In the genomic region with DNA sequence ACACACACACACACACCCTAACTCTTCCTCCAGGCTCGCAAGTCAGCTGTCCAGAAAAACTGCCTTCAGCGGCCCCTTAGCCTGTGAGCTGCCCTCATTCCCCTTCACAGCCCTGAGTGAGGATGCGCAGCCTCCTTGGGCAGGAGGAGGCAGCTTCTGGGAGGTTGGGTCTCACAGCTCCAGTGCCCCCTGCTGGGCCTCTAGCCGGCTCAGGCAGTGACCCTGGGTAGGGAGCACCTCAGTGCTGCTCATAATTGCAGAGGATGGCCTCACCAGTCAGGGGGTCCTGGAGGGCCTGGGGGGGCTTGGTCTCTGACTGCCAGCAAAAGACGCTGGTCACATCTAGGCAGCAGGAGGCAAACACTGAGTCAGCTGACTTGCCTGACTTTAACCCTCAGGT, we compare ENCODE assay signal across 9 cellular contexts. TPM values are rescaled to one million over a fixed set of nuclear protein-coding genes. Genes with fewer than 3 reads are reported as not detected.
DNase-seq lines count a peak whose midpoint lies in the region; ATAC-seq and TF ChIP-seq lines count a peak whose summit lies in the region.
"Had no signal": no experiment of that assay in that cellular context is flagged by ENCODE, and none has a peak within 500 bp of the region (broad histone marks: within the 10 kb centered on the region; RNA-seq: fewer than 3 reads in every experiment).

No MANE protein-coding gene starts in this region.

- no peak overlapping the region for H3K27ac ChIP-seq in SK-N-SH (ENCODE audit: low read depth in 2 of 2, low read length in 1 of 2)

- H3K27me3 Mint-ChIP-seq in activated CD4-positive, alpha-beta T cell treated with anti-CD3 and anti-CD28 coated beads, Interleukin-2, amount 10 ng/mL, durations not matched to agents 7 days and 5 days: peaks cover 36% of the 10 kb centered on the region
- H3K27me3 Mint-ChIP-seq in stimulated activated memory B cell treated with anti-CD40 and anti-IgM and Interleukin-4, amounts not matched to agents 10 μg/mL and 1 μg/mL and 100 μg/mL, for 72 hours: peaks cover 80% of the 10 kb centered on the region

- peak; percentile 48 for TF ChIP-seq CTCF in SK-N-SH (IDR thresholded peaks at IDR 0.05)

- DNase-seq in activated CD4-positive, alpha-beta T cell treated with anti-CD3 and anti-CD28 coated beads, Interleukin-2, amount 50 U/mL, for 48 hours: peak; percentile 37 to 45
- no peak for DNase-seq in activated CD4-positive, alpha-beta T cell treated with anti-CD3 and anti-CD28 coated beads, Interleukin-2, amount 10 ng/mL, durations not matched to agents 7 days and 5 days
- DNase-seq in SK-N-SH: peak; percentile 87
- no peak for DNase-seq in left ventricle myocardium superior
- DNase-seq in RKO (ENCODE audit: low spot score): no peak
- DNase-seq: NCI-H187 treated with DMSO at 0.1 percent for 48 hours had no signal

- no peaks in the 10 kb centered on the region for H3K79me2 ChIP-seq in SK-N-SH (ENCODE audit: insufficient read depth)

- H3K36me3 ChIP-seq in SK-N-SH (replicated peaks in 1 of 2; ENCODE audit: control insufficient read depth in 1 of 2, insufficient read depth in 2 of 2, low read length in 1 of 2): no peaks in the 10 kb centered on the region

- 50% methylated on average over 5 of the region's 5 CpGs for WGBS in SK-N-SH (ENCODE audit: low lambda C conversion rate)

- no peaks in the 10 kb centered on the region for H3K9me3 Mint-ChIP-seq in activated CD4-positive, alpha-beta T cell treated with anti-CD3 and anti-CD28 coated beads, Interleukin-2, amount 10 ng/mL, durations not matched to agents 7 days and 5 days
- H3K9me3 Mint-ChIP-seq in stimulated activated memory B cell treated with anti-CD40 and anti-IgM and Interleukin-4, amounts not matched to agents 10 μg/mL and 1 μg/mL and 100 μg/mL, for 72 hours: no peaks in the 10 kb centered on the region

- no peaks in the 10 kb centered on the region for H3F3A ChIP-seq in SK-N-SH (replicated peaks; ENCODE audit: insufficient read depth)

- peak overlapping the region; percentile 60; the same call in 1 of the 2 replicates for H2AFZ ChIP-seq in SK-N-SH (ENCODE audit: low read depth)

- H3K27ac Mint-ChIP-seq in activated CD4-positive, alpha-beta T cell treated with anti-CD3 and anti-CD28 coated beads, Interleukin-2, amount 10 ng/mL, durations not matched to agents 7 days and 5 days: no peak overlapping the region
- H3K27ac Mint-ChIP-seq in stimulated activated memory B cell treated with anti-CD40 and anti-IgM and Interleukin-4, amounts not matched to agents 10 μg/mL and 1 μg/mL and 100 μg/mL, for 72 hours: no peak overlapping the region

- TF ChIP-seq EP300 in SK-N-SH (IDR thresholded peaks at IDR 0.05; ENCODE audit: borderline replicate concordance in 1 of 2, low read depth in 1 of 2, low read length in 1 of 2): no peak

- intact Hi-C loops in left ventricle myocardium superior (cut with micrococcal nuclease): no loop called here

- no peaks in the 10 kb centered on the region for H3K9me2 ChIP-seq in SK-N-SH

- H3K4me3 Mint-ChIP-seq in activated CD4-positive, alpha-beta T cell treated with anti-CD3 and anti-CD28 coated beads, Interleukin-2, amount 10 ng/mL, durations not matched to agents 7 days and 5 days: no peak overlapping the region
- H3K4me3 Mint-ChIP-seq in stimulated activated memory B cell treated with anti-CD40 and anti-IgM and Interleukin-4, amounts not matched to agents 10 μg/mL and 1 μg/mL and 100 μg/mL, for 72 hours: no peak overlapping the region

- H3K4me2 ChIP-seq in SK-N-SH: peak overlapping the region; percentile 89

- no peaks in the 10 kb centered on the region for H3K4me1 Mint-ChIP-seq in activated CD4-positive, alpha-beta T cell treated with anti-CD3 and anti-CD28 coated beads, Interleukin-2, amount 10 ng/mL, durations not matched to agents 7 days and 5 days
- H3K4me1 Mint-ChIP-seq in stimulated activated memory B cell treated with anti-CD40 and anti-IgM and Interleukin-4, amounts not matched to agents 10 μg/mL and 1 μg/mL and 100 μg/mL, for 72 hours: no peaks in the 10 kb centered on the region

- no peaks in the 10 kb centered on the region for H3K36me3 Mint-ChIP-seq in activated CD4-positive, alpha-beta T cell treated with anti-CD3 and anti-CD28 coated beads, Interleukin-2, amount 10 ng/mL, durations not matched to agents 7 days and 5 days (ENCODE audit: low read depth)
- H3K36me3 Mint-ChIP-seq in stimulated activated memory B cell treated with anti-CD40 and anti-IgM and Interleukin-4, amounts not matched to agents 10 μg/mL and 1 μg/mL and 100 μg/mL, for 72 hours: no peaks in the 10 kb centered on the region

- ATAC-seq in left ventricle myocardium superior: peak; percentile 36
- ATAC-seq in stimulated activated memory B cell treated with anti-CD40 and anti-IgM and Interleukin-4, amounts not matched to agents 10 μg/mL and 1 μg/mL and 100 μg/mL, for 72 hours: peak; percentile 53
- no peak for ATAC-seq in HG03095 (IDR thresholded peaks at IDR 0.05; ENCODE audit: unreplicated experiment)
- ATAC-seq in HG03442 (IDR thresholded peaks at IDR 0.05; ENCODE audit: unreplicated experiment): no peak

- peaks cover 0 to 18% of the 10 kb centered on the region in 2 experiments; a peak in 2 of 4 replicates for H3K4me1 ChIP-seq in SK-N-SH (ENCODE audit: control insufficient read depth in 1 of 2, insufficient read depth in 2 of 2, low read depth in 1 of 2, low read length in 1 of 2)

- peaks cover 18% of the 10 kb centered on the region for H3K27me3 ChIP-seq in SK-N-SH (ENCODE audit: insufficient read depth)

- no peaks in the 10 kb centered on the region for H4K20me1 ChIP-seq in SK-N-SH (ENCODE audit: insufficient read depth)

- no peak overlapping the region for H3K9ac ChIP-seq in SK-N-SH

- peak overlapping the region; percentile 58 to 61; a peak in 3 of 4 replicates for H3K4me3 ChIP-seq in SK-N-SH (ENCODE audit: low read depth in 2 of 2, low read length in 1 of 2)

- TF ChIP-seq RAD21 in SK-N-SH (IDR thresholded peaks at IDR 0.05; ENCODE audit: low read length): peak; percentile 59

- POLR2A ChIA-PET in activated CD4-positive, alpha-beta T cell treated with anti-CD3 and anti-CD28 coated beads, Interleukin-2, amount 10 ng/mL, durations not matched to agents 7 days and 5 days (lab: Charles Lee): no interaction called here
- POLR2A ChIA-PET in SK-N-SH (lab: Yijun Ruan, JAX): interaction anchor here (0.8 kb wide), 1 partner anchor 152 kb away, joined by 3 read pairs; the partner anchor contains the start of gene ZNF138

- CTCF ChIA-PET in activated CD4-positive, alpha-beta T cell treated with anti-CD3 and anti-CD28 coated beads, Interleukin-2, amount 10 ng/mL, durations not matched to agents 7 days and 5 days (lab: Charles Lee): no interaction called here
- CTCF ChIA-PET in SK-N-SH (lab: Yijun Ruan, JAX): interaction anchor here (0.5 to 5.1 kb wide), 17 partner anchors 8 to 530 kb away, joined by 3 to 29 read pairs (median 4); partner anchors contain the start of genes ZNF138 and ZNF273

- no peaks in the 10 kb centered on the region for H3K9me3 ChIP-seq in SK-N-SH

TF ChIP-seq in SK-N-SH, 30 proteins besides CTCF, POLR2A, EP300 and RAD21:
- TF ChIP-seq FOSL2 (IDR thresholded peaks at IDR 0.05; ENCODE audit: borderline replicate concordance, low read depth) (no peak), TCF12 (IDR thresholded peaks at IDR 0.05) (no peak), SMC3 (IDR thresholded peaks at IDR 0.05; ENCODE audit: low read depth, low read length) (peak; percentile 31; the same call in 1 of the 2 replicates), RCOR1 (IDR thresholded peaks at IDR 0.05; ENCODE audit: low read length) (no peak), MEF2A (IDR thresholded peaks at IDR 0.05; ENCODE audit: borderline replicate concordance, low read depth) (no peak), JUND (IDR thresholded peaks at IDR 0.05) (no peak)

RNA-seq across cellular contexts. Expression of gene ZNF273, which starts 43.7 kb away (rescaled TPM):
- total RNA-seq in activated CD4-positive, alpha-beta T cell treated with anti-CD3 and anti-CD28 coated beads, Interleukin-2, amount 10 ng/mL, durations not matched to agents 7 days and 5 days: 10 to 100 TPM in 1 of 2 experiments, 1 to 10 TPM in 1; 9.7 to 11.7 TPM
- polyA plus RNA-seq in SK-N-SH (2012; rRNA removed): 2.3 and 3.0 TPM in 2 replicates
- 2.8 and 3.1 TPM in 2 replicates for polyA plus RNA-seq in SK-N-SH (2012; cell fraction: cytosol; rRNA removed)
- 1.1 and 2.0 TPM in 2 replicates for polyA plus RNA-seq in SK-N-SH (2012; cell fraction: nucleus; rRNA removed)
- 2.4 TPM for total RNA-seq in left ventricle myocardium superior

RNA-seq across cellular contexts. Expression of gene ZNF117, which starts 44.1 kb away (rescaled TPM):
- 1 to 10 TPM; 5.2 to 6.8 TPM for total RNA-seq in activated CD4-positive, alpha-beta T cell treated with anti-CD3 and anti-CD28 coated beads, Interleukin-2, amount 10 ng/mL, durations not matched to agents 7 days and 5 days
- 3.8 and 6.5 TPM in 2 replicates for polyA plus RNA-seq in SK-N-SH (2012; rRNA removed)
- polyA plus RNA-seq in SK-N-SH (2012; cell fraction: cytosol; rRNA removed): 1.8 and 2.0 TPM in 2 replicates
- polyA plus RNA-seq in SK-N-SH (2012; cell fraction: nucleus; rRNA removed): 12.5 and 31.0 TPM in 2 replicates
- total RNA-seq in left ventricle myocardium superior: 2.8 TPM

RNA-seq across cellular contexts. Expression of gene ERV3-1, which starts 59.7 kb away (rescaled TPM):
- total RNA-seq in activated CD4-positive, alpha-beta T cell treated with anti-CD3 and anti-CD28 coated beads, Interleukin-2, amount 10 ng/mL, durations not matched to agents 7 days and 5 days: 10 to 100 TPM; 10.3 to 11.9 TPM
- polyA plus RNA-seq in SK-N-SH (2012; rRNA removed): 8.4 and 17.5 TPM in 2 replicates
- 3.8 and 4.0 TPM in 2 replicates for polyA plus RNA-seq in SK-N-SH (2012; cell fraction: cytosol; rRNA removed)
- 39.9 and 70.9 TPM in 2 replicates for polyA plus RNA-seq in SK-N-SH (2012; cell fraction: nucleus; rRNA removed)
- 5.8 TPM for total RNA-seq in left ventricle myocardium superior

Comparison
In these comparisons a context has a peak if more than half of its experiments do, and no peak if none do; other contexts are left out.
1. DNase-seq: peak in activated CD4-positive, alpha-beta T cell treated with anti-CD3 and anti-CD28 coated beads, Interleukin-2, amount 50 U/mL, for 48 hours (2 of 2) and SK-N-SH (single experiment); none in activated CD4-positive, alpha-beta T cell treated with anti-CD3 and anti-CD28 coated beads, Interleukin-2, amount 10 ng/mL, durations not matched to agents 7 days and 5 days (single experiment), left ventricle myocardium superior (single experiment) and RKO (single experiment).
2. ATAC-seq: peak in left ventricle myocardium superior (single experiment) and stimulated activated memory B cell treated with anti-CD40 and anti-IgM and Interleukin-4, amounts not matched to agents 10 μg/mL and 1 μg/mL and 100 μg/mL, for 72 hours (single experiment); none in HG03095 (single experiment) and HG03442 (single experiment).